In genomic region chr10:60138026-60138425, GRCh38 we compare ENCODE assay signal across 21 cellular contexts.
DNase-seq lines count a peak whose midpoint lies in the region; ATAC-seq, FAIRE-seq and TF ChIP-seq lines count a peak whose summit lies in the region.
"Had no signal": no experiment of that assay in that cellular context is flagged by ENCODE, and none has a peak within 500 bp of the region (broad histone marks: within the 10 kb centered on the region; RNA-seq: fewer than 3 reads in every experiment).

No MANE protein-coding gene starts in this region.

- no peaks in the 10 kb centered on the region for H3K9me3 ChIP-seq in kidney (ENCODE audit: control insufficient read depth in 1 of 2, low read length in 2 of 2)
- H3K9me3 ChIP-seq: BE2C, MG63 had no signal

- no peak overlapping the region for H3K27ac ChIP-seq in kidney (ENCODE audit: low read depth in 2 of 2, low read length in 2 of 2)

- DNase-seq in GM19239 (ENCODE audit: insufficient read length, low spot score) (no peak), RCC 7860 (ENCODE audit: low spot score) (no peak), kidney (no peak), renal cortical epithelial cell (ENCODE audit: low read depth) (peak; percentile 86), putamen (ENCODE audit: low spot score) (no peak)
- no peak for DNase-seq in activated CD4-positive, alpha-beta T cell treated with anti-CD3 and anti-CD28 coated beads for 1 hour
- DNase-seq: BE2C; CD4-positive, alpha-beta memory T cell; DND-41; GDM1; MG63; NCI-H1105; NCI-H1694 treated with DMSO at 0.1 percent for 48 hours; NCI-H446 treated with DMSO at 0.1 percent for 48 hours; NCI-H748 treated with DMSO at 0.1 percent for 48 hours; SHP77 had no signal

- intact Hi-C loops in kidney (cut with DNase I), result no loop called here

- H3K9ac ChIP-seq in kidney (ENCODE audit: low read length in 2 of 2), result peak overlapping the region in 1 of 2 donors; percentile 71

- H3K36me3 ChIP-seq in kidney (ENCODE audit: control insufficient read depth in 1 of 2, insufficient read depth in 2 of 2, low read length in 2 of 2), result peaks cover 2 to 21% of the 10 kb centered on the region in 2 donors
- H3K36me3 ChIP-seq: BE2C, MG63 had no signal

- peaks cover 6 to 20% of the 10 kb centered on the region in 2 donors for H3K4me1 ChIP-seq in kidney (ENCODE audit: control insufficient read depth in 1 of 2, insufficient read depth in 1 of 2, low read depth in 1 of 2, low read length in 2 of 2)
- H3K4me1 ChIP-seq: BE2C had no signal

- ATAC-seq in GM21367 (IDR thresholded peaks at IDR 0.05; ENCODE audit: unreplicated experiment) (no peak), GM18870 (IDR thresholded peaks at IDR 0.05; ENCODE audit: unreplicated experiment) (no peak)
- ATAC-seq: HepG2, Panc1 had no signal

- no peak for TF ChIP-seq CTCF in kidney (IDR thresholded peaks at IDR 0.05; ENCODE audit: borderline replicate concordance, extremely low read depth, insufficient read depth)

- H3K4me3 ChIP-seq in kidney (ENCODE audit: low read length in 2 of 2), result peak overlapping the region; percentile 45 to 77
- H3K4me3 ChIP-seq: MG63 had no signal

- FAIRE-seq in GM19239 (lab: Jason Lieb, UNC) (peak; percentile 58), RCC 7860 (lab: Jason Lieb, UNC) (peak; percentile 23), kidney (lab: Jason Lieb, UNC) (peak; percentile 92)
- FAIRE-seq: GM12892, HepG2 had no signal
